In genomic region chr22:22423681-22424080, GRCh38 we compare ENCODE assay signal across 1 cellular context.
TF ChIP-seq lines count a peak whose summit lies in the region.

No MANE protein-coding gene starts in this region.

TF ChIP-seq in K562, 482 proteins besides CTCF, POLR2A, EP300 and RAD21 (continued from another document):
- TF ChIP-seq HMGXB4 (CRISPR knock-in tag; IDR thresholded peaks at IDR 0.05) (0 out of 2 replicates have a peak, but pooled peaks have one; percentile 9), THAP7 (CRISPR knock-in tag; IDR thresholded peaks at IDR 0.05) (no peak), ZNF3 (CRISPR knock-in tag; IDR thresholded peaks at IDR 0.05) (no peak), ZBTB34 (CRISPR knock-in tag; IDR thresholded peaks at IDR 0.05) (peak; percentile 52; the same call in 1 of the 2 replicates)
TF ChIP-seq in K562: peak in this region for 3.
